35 cellular contexts compared by ENCODE assay signal in the genomic region with DNA sequence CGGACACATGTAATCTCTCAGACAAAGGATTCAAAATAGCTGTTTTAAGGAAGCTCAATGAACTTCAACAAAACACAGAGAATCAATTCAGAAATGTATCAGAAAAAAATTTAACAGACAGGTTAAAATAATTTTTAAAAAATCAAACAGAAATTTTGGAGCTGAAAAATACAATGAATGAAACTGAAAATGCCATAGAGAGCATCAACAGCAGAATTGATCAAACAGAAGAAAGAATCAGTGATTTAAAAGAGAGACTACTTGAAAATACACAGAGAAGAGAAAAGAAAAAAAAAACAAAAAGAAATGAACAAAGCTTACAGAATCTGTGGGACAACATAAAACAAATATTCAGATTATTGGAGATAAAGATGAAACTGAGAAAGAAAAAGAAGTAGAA.
A peak's percentile ranks its signal among the peaks of the same experiment; 100 is the strongest.
DNase-seq lines count a peak whose midpoint lies in the region; ATAC-seq, FAIRE-seq and TF ChIP-seq lines count a peak whose summit lies in the region.
"Had no signal": no experiment of that assay in that cellular context is flagged by ENCODE, and none has a peak within 500 bp of the region (broad histone marks: within the 10 kb centered on the region; RNA-seq: fewer than 3 reads in every experiment).

No MANE protein-coding gene starts in this region.

- H3K4me2 ChIP-seq in HepG2 (ENCODE audit: low read depth, low read length) (no peak overlapping the region), K562 (ENCODE audit: insufficient read depth, low read length) (no peak overlapping the region), H1 (ENCODE audit: insufficient read depth in 1 of 2, low read depth in 2 of 2, low read length in 2 of 2) (no peak overlapping the region), neuronal stem cell (ENCODE audit: insufficient read depth, low read length, poor library complexity, severe bottlenecking) (no peak overlapping the region)
- H3K4me2 ChIP-seq: A549; BLaER1; BLaER1 treated with 17β-estradiol and CSF1 and Interleukin-3, amounts not matched to agents 10 nM and 100 nM had no signal

- H4K5ac ChIP-seq in H1 (ENCODE audit: insufficient read length, low read depth, low read length), result no peak overlapping the region

- H4K91ac ChIP-seq in H1 (replicated peaks; ENCODE audit: insufficient read length, low read length), result no peak overlapping the region
- no peak overlapping the region for H4K91ac ChIP-seq in neuronal stem cell (ENCODE audit: low read depth, low read length, poor library complexity)

- H4K20me1 ChIP-seq in HepG2 (ENCODE audit: insufficient read depth, low read length) (no peaks in the 10 kb centered on the region), K562 (replicated peaks; ENCODE audit: control insufficient read depth, insufficient read depth, low read length) (no peaks in the 10 kb centered on the region), H1 (replicated peaks in 1 of 2; ENCODE audit: control insufficient read depth in 1 of 2, insufficient read depth in 2 of 2, low read length in 2 of 2) (no peaks in the 10 kb centered on the region)
- H4K20me1 ChIP-seq: BLaER1; BLaER1 treated with 17β-estradiol and CSF1 and Interleukin-3, amounts not matched to agents 10 nM and 100 nM had no signal

- H3K18ac ChIP-seq in H1 (ENCODE audit: extremely low read depth, low read length) (no peak overlapping the region), neuronal stem cell (ENCODE audit: low read length) (no peak overlapping the region)

- H3K79me1 ChIP-seq in H1 (ENCODE audit: low read depth, low read length) (no peaks in the 10 kb centered on the region), neuronal stem cell (ENCODE audit: low read depth, low read length) (no peaks in the 10 kb centered on the region)

- no peaks in the 10 kb centered on the region for H3K9me1 ChIP-seq in K562 (ENCODE audit: control insufficient read depth, insufficient read depth, low read length)

- H2BK15ac ChIP-seq in H1 (ENCODE audit: low read length) (no peak overlapping the region), neuronal stem cell (ENCODE audit: low read length) (no peak overlapping the region)

- no peak for TF ChIP-seq EP300 in HepG2 (IDR thresholded peaks at IDR 0.05; ENCODE audit: low read depth in 2 of 2, low read length in 2 of 2)
- TF ChIP-seq EP300 in HepG2 (CRISPR knock-in tag; IDR thresholded peaks at IDR 0.05; ENCODE audit: borderline replicate concordance), result no peak
- no peak for TF ChIP-seq EP300 in K562 (IDR thresholded peaks at IDR 0.05; ENCODE audit: low read length)
- TF ChIP-seq EP300 in H1 (IDR thresholded peaks at IDR 0.05; ENCODE audit: borderline replicate concordance in 1 of 2, low read depth in 2 of 2, low read length in 2 of 2), result no peak

- no peak for TF ChIP-seq CTCF in HepG2 (CRISPR knock-in tag; IDR thresholded peaks at IDR 0.05)
- no peak for TF ChIP-seq CTCF in right lobe of liver (IDR thresholded peaks at IDR 0.05)
- TF ChIP-seq CTCF in HEK293 (tag by site-specific recombination; IDR thresholded peaks at IDR 0.05), result no peak
- TF ChIP-seq CTCF in K562 (IDR thresholded peaks at IDR 0.05 in 2 of 3, conservative IDR thresholded peaks at IDR 0.05 in 1 of 3; ENCODE audit: insufficient read depth in 2 of 3, low read depth in 1 of 3, low read length in 3 of 3), result no peak
- TF ChIP-seq CTCF in H1 (IDR thresholded peaks at IDR 0.05; ENCODE audit: control extremely low read depth in 1 of 3, insufficient read depth in 1 of 3, low read depth in 1 of 3, low read length in 3 of 3), result no peak

- H3K14ac ChIP-seq in H1 (ENCODE audit: insufficient read length), result no peak overlapping the region
- H3K14ac ChIP-seq in neuronal stem cell (ENCODE audit: low read length), result no peak overlapping the region

- 13% methylated on average over 1 of the region's 1 CpG for WGBS in HepG2 (ENCODE audit: low lambda C conversion rate)
- WGBS in right lobe of liver (ENCODE audit: insufficient coverage, low coverage, low lambda C conversion rate, missing lambda C conversion rate), result 80% methylated on average over 1 of the region's 1 CpG
- 7% methylated on average over 1 of the region's 1 CpG for WGBS in K562 (ENCODE audit: insufficient coverage, low coverage, missing lambda C conversion rate)
- 94% methylated on average over 1 of the region's 1 CpG; no CpG with 5 or more reads in 1 of the 2 experiments for WGBS in H1 (ENCODE audit: extremely low coverage in 1 of 2, insufficient coverage in 1 of 2, insufficient read length in 1 of 2, insufficient replicate concordance in 2 of 2, low coverage in 1 of 2, low lambda C conversion rate in 2 of 2, missing lambda C conversion rate in 1 of 2), 2 experiments
- WGBS in neuronal stem cell (ENCODE audit: extremely low coverage in 2 of 2, insufficient read length in 2 of 2, insufficient replicate concordance in 1 of 2), 2 donors, result no CpG with 5 or more reads among the region's 1 CpG

- H3K36me3 ChIP-seq in HepG2 (replicated peaks in 1 of 2; ENCODE audit: control insufficient read depth in 1 of 2, insufficient read depth in 2 of 2, low read length in 2 of 2), result no peaks in the 10 kb centered on the region
- no peaks in the 10 kb centered on the region for H3K36me3 ChIP-seq in right lobe of liver
- H3K36me3 ChIP-seq in HEK293 (ENCODE audit: control insufficient read depth in 2 of 2, insufficient read depth in 1 of 2, low read length in 2 of 2), result no peaks in the 10 kb centered on the region
- H3K36me3 ChIP-seq in K562 (ENCODE audit: control insufficient read depth, insufficient read depth, low read length), result no peaks in the 10 kb centered on the region
- no peaks in the 10 kb centered on the region for H3K36me3 ChIP-seq in H1 (ENCODE audit: control insufficient read depth in 2 of 4, insufficient read depth in 4 of 4, low read length in 3 of 4)
- H3K36me3 ChIP-seq in neuronal stem cell (replicated peaks in 1 of 2; ENCODE audit: control insufficient read depth in 2 of 2, insufficient read depth in 2 of 2, low read length in 2 of 2), result no peaks in the 10 kb centered on the region
- H3K36me3 ChIP-seq: BE2C; BLaER1; BLaER1 treated with 17β-estradiol and CSF1 and Interleukin-3, amounts not matched to agents 10 nM and 100 nM had no signal

- DNase-seq in HepG2 (ENCODE audit: low spot score), result no peak
- no peak for DNase-seq in right lobe of liver
- no peak for DNase-seq in K562 (ENCODE audit: extremely low read depth in 1 of 4, low spot score in 3 of 4)
- DNase-seq in H1 (ENCODE audit: low read depth in 1 of 2, low spot score in 2 of 2), result no peak
- no peak for DNase-seq in NCI-H446 (lab: John Stamatoyannopoulos, UW)
- DNase-seq in neuronal stem cell (ENCODE audit: low spot score), result no peak
- DNase-seq: 8988T; ACHN; AML-193; BE2C; C1 segment of cervical spinal cord; Caco-2; Calu3; CD4-positive, alpha-beta memory T cell; CD4-positive, alpha-beta T cell; CD4-positive, CD25-positive, alpha-beta regulatory T cell; CD8-positive, alpha-beta memory T cell; CD8-positive, alpha-beta T cell; COR-L47; DMS 273 treated with DMSO at 0.1 percent for 48 hours; DMS153; DMS53; DMS79; DMS79 treated with DMSO at 0.1 percent for 48 hours; DND-41; EL had no signal

- H3K56ac ChIP-seq in H1 (replicated peaks; ENCODE audit: insufficient read length, low read depth, low read length), result no peak overlapping the region

- TF ChIP-seq POLR2A in HepG2 (IDR thresholded peaks at IDR 0.05; ENCODE audit: insufficient read depth in 1 of 2, low read depth in 2 of 2, low read length in 2 of 2), result no peak
- no peak for TF ChIP-seq POLR2A in right lobe of liver (IDR thresholded peaks at IDR 0.05)
- TF ChIP-seq POLR2A in K562 (conservative IDR thresholded peaks at IDR 0.05), result no peak
- no peak for TF ChIP-seq POLR2A in H1 (IDR thresholded peaks at IDR 0.05; ENCODE audit: control extremely low read depth in 1 of 2, low read depth in 2 of 2, low read length in 2 of 2)

- H3K4ac ChIP-seq in H1 (replicated peaks; ENCODE audit: insufficient read length, low read depth, low read length) (no peak overlapping the region), neuronal stem cell (ENCODE audit: low read length) (no peak overlapping the region)

- POLR2A ChIA-PET in HepG2 (lab: Yijun Ruan, JAX) (no interaction called here), HEK293 (lab: Yijun Ruan, JAX) (interaction anchor here (0.6 kb wide), 1 partner anchor 822 kb away, joined by 3 read pairs; no protein-coding TSS in a partner anchor), K562 (lab: Yijun Ruan, JAX) (no interaction called here), H1 (lab: Charles Lee; ENCODE audit: partially characterized antibody) (no interaction called here)

- H3K23me2 ChIP-seq in H1 (ENCODE audit: low read depth, low read length), result no peaks in the 10 kb centered on the region

- H2BK20ac ChIP-seq in H1 (ENCODE audit: low read length), result no peak overlapping the region

- TF ChIP-seq RAD21 in HepG2 (CRISPR knock-in tag; IDR thresholded peaks at IDR 0.05), result no peak
- no peak for TF ChIP-seq RAD21 in K562 (CRISPR knock-in tag; conservative IDR thresholded peaks at IDR 0.05 in 1 of 2, IDR thresholded peaks at IDR 0.05 in 1 of 2)
- no peak for TF ChIP-seq RAD21 in H1 (IDR thresholded peaks at IDR 0.05 in 1 of 2, conservative IDR thresholded peaks at IDR 0.05 in 1 of 2; ENCODE audit: low read depth in 2 of 2, low read length in 2 of 2)

- H2BK5ac ChIP-seq in H1 (ENCODE audit: low read depth, low read length) (no peak overlapping the region), neuronal stem cell (ENCODE audit: low read length) (no peak overlapping the region)

- FAIRE-seq in HepG2 (lab: Jason Lieb, UNC) (no peak), K562 (lab: Jason Lieb, UNC) (no peak), H1 (lab: Jason Lieb, UNC) (no peak)
- FAIRE-seq: A204.1, A549, D721Med had no signal

- no peak overlapping the region for H4K8ac ChIP-seq in H1 (ENCODE audit: extremely low read depth, insufficient read depth, low read length)
- no peak overlapping the region for H4K8ac ChIP-seq in neuronal stem cell (ENCODE audit: low read depth, low read length)

- intact Hi-C loops in HepG2 (cut with micrococcal nuclease; ENCODE audit: unreplicated experiment) (no loop called here), right lobe of liver (cut with DNase I) (no loop called here), K562 (cut with micrococcal nuclease) (no loop called here)

- H2AFZ ChIP-seq in HepG2 (ENCODE audit: low read length) (no peak overlapping the region), K562 (ENCODE audit: low read depth, low read length) (no peak overlapping the region), H1 (ENCODE audit: low read length) (0 out of 2 replicates have a peak overlapping the region, but pooled peaks have one; percentile 41), neuronal stem cell (ENCODE audit: low read length) (no peak overlapping the region)

- H3K4me1 ChIP-seq in HepG2 (ENCODE audit: insufficient read depth, low read length), result no peaks in the 10 kb centered on the region
- no peaks in the 10 kb centered on the region for H3K4me1 ChIP-seq in right lobe of liver
- H3K4me1 ChIP-seq in HEK293 (ENCODE audit: control insufficient read depth, insufficient read depth, low read length), result no peaks in the 10 kb centered on the region
- H3K4me1 ChIP-seq in K562 (replicated peaks in 1 of 2; ENCODE audit: control insufficient read depth in 2 of 2, insufficient read depth in 2 of 2, low read length in 2 of 2), result no peaks in the 10 kb centered on the region
- H3K4me1 ChIP-seq in H1 (replicated peaks in 1 of 4; ENCODE audit: control insufficient read depth in 3 of 4, insufficient read depth in 4 of 4, low read length in 3 of 4), result no peaks in the 10 kb centered on the region
- H3K4me1 ChIP-seq in neuronal stem cell (ENCODE audit: control insufficient read depth in 2 of 2, insufficient read depth in 1 of 2, low read depth in 1 of 2, low read length in 2 of 2), result no peaks in the 10 kb centered on the region
- H3K4me1 ChIP-seq: A549; BE2C; BLaER1; BLaER1 treated with 17β-estradiol and CSF1 and Interleukin-3, amounts not matched to agents 10 nM and 100 nM; Caco-2 had no signal

- H2BK120ac ChIP-seq in H1 (replicated peaks; ENCODE audit: low read depth, low read length), result no peak overlapping the region
- no peak overlapping the region for H2BK120ac ChIP-seq in neuronal stem cell (ENCODE audit: low read depth, low read length)

- ATAC-seq in HepG2 (no peak), right lobe of liver (no peak), K562 (no peak), HG02938 (IDR thresholded peaks at IDR 0.05; ENCODE audit: unreplicated experiment) (no peak)
- ATAC-seq: A549; CD8-positive, alpha-beta T cell had no signal

- H3K9me3 ChIP-seq in HepG2 (ENCODE audit: low read length) (peaks cover 18% of the 10 kb centered on the region), right lobe of liver (no peaks in the 10 kb centered on the region), HEK293 (ENCODE audit: control insufficient read depth, insufficient read depth, low read depth, low read length) (no peaks in the 10 kb centered on the region), K562 (replicated peaks; ENCODE audit: control insufficient read depth, insufficient read depth, low read depth, low read length) (no peaks in the 10 kb centered on the region), H1 (ENCODE audit: insufficient read depth in 2 of 2, low read depth in 1 of 2, low read length in 1 of 2) (no peaks in the 10 kb centered on the region), neuronal stem cell (replicated peaks in 1 of 2; ENCODE audit: control insufficient read depth in 2 of 2, insufficient read depth in 1 of 2, low read depth in 1 of 2, low read length in 2 of 2) (peaks cover 0 to 8% of the 10 kb centered on the region in 2 donors)
- H3K9me3 ChIP-seq: A549, BE2C, Caco-2 had no signal

- no peak overlapping the region for H3K9ac ChIP-seq in HepG2 (ENCODE audit: insufficient read depth, low read depth, low read length)
- H3K9ac ChIP-seq in K562 (ENCODE audit: insufficient read depth in 1 of 2, low read depth in 2 of 2, low read length in 2 of 2), result no peak overlapping the region
- H3K9ac ChIP-seq in H1 (replicated peaks in 1 of 4; ENCODE audit: extremely low read depth in 1 of 4, low read depth in 3 of 4, low read length in 3 of 4), result no peak overlapping the region
- H3K9ac ChIP-seq in neuronal stem cell (ENCODE audit: low read depth, low read length, poor library complexity), result no peak overlapping the region
- H3K9ac ChIP-seq: BLaER1; BLaER1 treated with 17β-estradiol and CSF1 and Interleukin-3, amounts not matched to agents 10 nM and 100 nM had no signal

- H2BK12ac ChIP-seq in H1 (ENCODE audit: low read depth, low read length) (no peak overlapping the region), neuronal stem cell (ENCODE audit: low read length) (no peak overlapping the region)

- no peak overlapping the region for H3K27ac ChIP-seq in HepG2 (ENCODE audit: extremely low read length, insufficient read depth, low read length)
- H3K27ac ChIP-seq in right lobe of liver, result no peak overlapping the region
- H3K27ac ChIP-seq in HEK293 (ENCODE audit: extremely low read depth, low read depth, low read length), result no peak overlapping the region
- H3K27ac ChIP-seq in K562 (ENCODE audit: extremely low read depth, low read depth, low read length), result no peak overlapping the region
- H3K27ac ChIP-seq in H1 (ENCODE audit: low read depth, low read length), result no peak overlapping the region
- no peak overlapping the region for H3K27ac ChIP-seq in neuronal stem cell (replicated peaks; ENCODE audit: low read length)
- H3K27ac ChIP-seq: 22Rv1; A549; BLaER1; BLaER1 treated with 17β-estradiol and CSF1 and Interleukin-3, amounts not matched to agents 10 nM and 100 nM; C4-2B had no signal

- H3K23ac ChIP-seq in H1 (ENCODE audit: insufficient read length), result no peak overlapping the region
- H3K23ac ChIP-seq in neuronal stem cell (ENCODE audit: low read depth, low read length, poor library complexity), result no peak overlapping the region

- BruUV-seq in HepG2 (replicated peaks; lab: Mats Ljungman, UMichigan), result no TSS peak
- BruUV-seq in K562 (replicated peaks; lab: Mats Ljungman, UMichigan), result no TSS peak

- H3K27me3 ChIP-seq in HepG2 (ENCODE audit: control insufficient read depth in 1 of 2, insufficient read depth in 2 of 2, low read length in 2 of 2) (no peaks in the 10 kb centered on the region), right lobe of liver (no peaks in the 10 kb centered on the region), K562 (ENCODE audit: control insufficient read depth in 2 of 2, insufficient read depth in 2 of 2, low read length in 2 of 2) (no peaks in the 10 kb centered on the region), H1 (replicated peaks in 1 of 4; ENCODE audit: control insufficient read depth in 3 of 4, extremely low read depth in 1 of 4, insufficient read depth in 3 of 4, low read length in 3 of 4) (peaks cover 0 to 1% (median 0%) of the 10 kb centered on the region in 4 experiments; a peak in 1 of 7 replicates), neuronal stem cell (ENCODE audit: control insufficient read depth in 3 of 3, insufficient read depth in 3 of 3, low read depth in 1 of 3, low read length in 3 of 3) (no peaks in the 10 kb centered on the region)
- H3K27me3 ChIP-seq: BE2C; BLaER1; BLaER1 treated with 17β-estradiol and CSF1 and Interleukin-3, amounts not matched to agents 10 nM and 100 nM had no signal

- H3K4me3 ChIP-seq in HepG2 (replicated peaks in 1 of 3; ENCODE audit: insufficient read depth in 1 of 3, low read depth in 2 of 3, low read length in 3 of 3) (no peak overlapping the region), right lobe of liver (no peak overlapping the region), HEK293 (ENCODE audit: low read depth, low read length) (no peak overlapping the region), K562 (no peak overlapping the region), H1 (ENCODE audit: extremely low read depth in 1 of 4, insufficient read depth in 2 of 4, low read depth in 3 of 4, low read length in 4 of 4) (no peak overlapping the region), neuronal stem cell (ENCODE audit: low read length in 2 of 2) (no peak overlapping the region)
- H3K4me3 ChIP-seq: A549; BLaER1; BLaER1 treated with 17β-estradiol and CSF1 and Interleukin-3, amounts not matched to agents 10 nM and 100 nM had no signal

- CTCF ChIA-PET in HepG2 (lab: Yijun Ruan, JAX; ENCODE audit: low intra/inter-chr PET ratio, low total read pairs), result no interaction called here
- CTCF ChIA-PET in HEK293 (lab: Yijun Ruan, JAX), result no interaction called here
- CTCF ChIA-PET in K562 (lab: Yijun Ruan, JAX; ENCODE audit: low intra/inter-chr PET ratio), result no interaction called here
- CTCF ChIA-PET in H1 (lab: Charles Lee; ENCODE audit: partially characterized antibody), result interaction anchor here (1.2 to 1.5 kb wide), 2 partner anchors 8 to 10 kb away, joined by 3 read pairs; no protein-coding TSS in a partner anchor

- in situ Hi-C loops in HepG2 (cut with HindIII; ENCODE audit: extremely low pct_ligation_motif_present, low pct_unique_long_range_greater_than_20kb), result no loop called here
- in situ Hi-C loops in K562 (cut with MboI), result no loop called here

- H3K79me2 ChIP-seq in HepG2 (ENCODE audit: insufficient read depth, low read length) (no peaks in the 10 kb centered on the region), K562 (ENCODE audit: control insufficient read depth, insufficient read depth, low read length) (no peaks in the 10 kb centered on the region), H1 (ENCODE audit: control insufficient read depth in 1 of 2, insufficient read depth in 2 of 2, low read length in 2 of 2) (no peaks in the 10 kb centered on the region)

- H2AK5ac ChIP-seq in H1 (ENCODE audit: low read depth, low read length) (no peak overlapping the region), neuronal stem cell (ENCODE audit: low read depth, low read length) (no peak overlapping the region)
